8 cellular contexts compared by ENCODE assay signal in genomic region chr14:52067873-52068740, GRCh38. TPM values are rescaled to one million over a fixed set of nuclear protein-coding genes. Genes with fewer than 3 reads are reported as not detected.
DNase-seq lines count a peak whose midpoint lies in the region; ATAC-seq and TF ChIP-seq lines count a peak whose summit lies in the region.

No MANE protein-coding gene starts in this region.

- H3K36me3 ChIP-seq in parathyroid adenoma (ENCODE audit: control insufficient read depth, insufficient read depth, low read length), result no peaks in the 10 kb centered on the region

- H3K27me3 Mint-ChIP-seq in activated CD4-positive, alpha-beta T cell treated with anti-CD3 and anti-CD28 coated beads, Interleukin-2, amount 10 ng/mL, durations not matched to agents 7 days and 5 days, result peaks cover 74% of the 10 kb centered on the region
- peaks cover 42% of the 10 kb centered on the region for H3K27me3 Mint-ChIP-seq in activated CD8-positive, alpha-beta T cell treated with anti-CD3 and anti-CD28 coated beads for 36 hours
- peaks cover 12% of the 10 kb centered on the region for H3K27me3 Mint-ChIP-seq in glutamatergic neuron (ENCODE audit: unreplicated experiment)

- DNase-seq in activated CD4-positive, alpha-beta T cell treated with anti-CD3 and anti-CD28 coated beads, Interleukin-2, amount 10 ng/mL, durations not matched to agents 7 days and 5 days, result no peak
- DNase-seq in activated CD4-positive, alpha-beta T cell treated with anti-CD3 and anti-CD28 coated beads for 4 hours, result no peak
- DNase-seq in activated CD8-positive, alpha-beta T cell treated with anti-CD3 and anti-CD28 coated beads for 36 hours, result peak; percentile 28
- DNase-seq in glutamatergic neuron (peak; percentile 56), NCI-H2171 treated with DMSO at 0.1 percent for 48 hours (lab: John Stamatoyannopoulos, UW) (no peak)

- POLR2A ChIA-PET in activated CD4-positive, alpha-beta T cell treated with anti-CD3 and anti-CD28 coated beads, Interleukin-2, amount 10 ng/mL, durations not matched to agents 7 days and 5 days (lab: Charles Lee), result no interaction called here
- POLR2A ChIA-PET in activated CD8-positive, alpha-beta T cell treated with anti-CD3 and anti-CD28 coated beads for 36 hours (lab: Charles Lee), result interaction anchor here (0.9 kb wide), 1 partner anchor 8 kb away, joined by 3 read pairs; no protein-coding TSS in a partner anchor

- H3K27me3 ChIP-seq in parathyroid adenoma (ENCODE audit: control insufficient read depth, insufficient read depth, low read length), result no peaks in the 10 kb centered on the region

- H3K9me3 Mint-ChIP-seq in activated CD4-positive, alpha-beta T cell treated with anti-CD3 and anti-CD28 coated beads, Interleukin-2, amount 10 ng/mL, durations not matched to agents 7 days and 5 days, result no peaks in the 10 kb centered on the region
- H3K9me3 Mint-ChIP-seq in activated CD8-positive, alpha-beta T cell treated with anti-CD3 and anti-CD28 coated beads for 36 hours, result no peaks in the 10 kb centered on the region
- H3K9me3 Mint-ChIP-seq in glutamatergic neuron (ENCODE audit: unreplicated experiment), result no peaks in the 10 kb centered on the region

- peak overlapping the region; percentile 55 for H3K27ac ChIP-seq in parathyroid adenoma

- CTCF ChIA-PET in activated CD4-positive, alpha-beta T cell treated with anti-CD3 and anti-CD28 coated beads, Interleukin-2, amount 10 ng/mL, durations not matched to agents 7 days and 5 days (lab: Charles Lee), result interaction anchor here (1.6 kb wide), 1 partner anchor 15 kb away, joined by 3 read pairs; no protein-coding TSS in a partner anchor
- CTCF ChIA-PET in activated CD8-positive, alpha-beta T cell treated with anti-CD3 and anti-CD28 coated beads for 36 hours (lab: Charles Lee), result interaction anchor here (1.2 to 1.3 kb wide), 2 partner anchors 10 to 190 kb away, joined by 3 read pairs; no protein-coding TSS in a partner anchor

- H3K36me3 Mint-ChIP-seq in activated CD4-positive, alpha-beta T cell treated with anti-CD3 and anti-CD28 coated beads, Interleukin-2, amount 10 ng/mL, durations not matched to agents 7 days and 5 days (ENCODE audit: low read depth), result peaks cover 1% of the 10 kb centered on the region
- H3K36me3 Mint-ChIP-seq in activated CD8-positive, alpha-beta T cell treated with anti-CD3 and anti-CD28 coated beads for 36 hours (ENCODE audit: low read depth), result no peaks in the 10 kb centered on the region
- H3K36me3 Mint-ChIP-seq in glutamatergic neuron (ENCODE audit: unreplicated experiment), result no peaks in the 10 kb centered on the region

- no peak overlapping the region for H3K27ac Mint-ChIP-seq in activated CD4-positive, alpha-beta T cell treated with anti-CD3 and anti-CD28 coated beads, Interleukin-2, amount 10 ng/mL, durations not matched to agents 7 days and 5 days
- H3K27ac Mint-ChIP-seq in activated CD8-positive, alpha-beta T cell treated with anti-CD3 and anti-CD28 coated beads for 36 hours, result no peak overlapping the region
- no peak overlapping the region for H3K27ac Mint-ChIP-seq in glutamatergic neuron (ENCODE audit: unreplicated experiment)

- intact Hi-C loops in activated CD8-positive, alpha-beta T cell treated with anti-CD3 and anti-CD28 coated beads for 36 hours (cut with micrococcal nuclease), result no loop called here

- no peak overlapping the region for H3K9ac ChIP-seq in parathyroid adenoma

- H3K79me2 ChIP-seq in parathyroid adenoma, result peaks cover 2% of the 10 kb centered on the region

- H3K4me3 Mint-ChIP-seq in activated CD4-positive, alpha-beta T cell treated with anti-CD3 and anti-CD28 coated beads, Interleukin-2, amount 10 ng/mL, durations not matched to agents 7 days and 5 days, result peak overlapping the region; percentile 44
- H3K4me3 Mint-ChIP-seq in activated CD8-positive, alpha-beta T cell treated with anti-CD3 and anti-CD28 coated beads for 36 hours, result peak overlapping the region; percentile 66
- H3K4me3 Mint-ChIP-seq in glutamatergic neuron (ENCODE audit: unreplicated experiment), result peak overlapping the region; percentile 85

- ATAC-seq in activated CD8-positive, alpha-beta T cell treated with anti-CD3 and anti-CD28 coated beads for 36 hours, result peak; percentile 28
- ATAC-seq in GM18909 (IDR thresholded peaks at IDR 0.05; ENCODE audit: poor library complexity, unreplicated experiment) (no peak), HG02642 (IDR thresholded peaks at IDR 0.05; ENCODE audit: poor library complexity, unreplicated experiment) (no peak)

- peak overlapping the region; percentile 65 for H3K4me3 ChIP-seq in parathyroid adenoma (ENCODE audit: low read depth, low read length)

- H3K4me1 ChIP-seq in parathyroid adenoma, result peaks cover 34% of the 10 kb centered on the region

- H3K9me3 ChIP-seq in parathyroid adenoma (ENCODE audit: control insufficient read depth, low read length), result no peaks in the 10 kb centered on the region

- no peak for TF ChIP-seq CTCF in activated CD8-positive, alpha-beta T cell treated with anti-CD3 and anti-CD28 coated beads for 36 hours (IDR thresholded peaks at IDR 0.05)
- TF ChIP-seq CTCF in glutamatergic neuron (IDR thresholded peaks at IDR 0.05; ENCODE audit: partially characterized antibody, unreplicated experiment), result no peak
- no peak for TF ChIP-seq CTCF in parathyroid adenoma (IDR thresholded peaks at IDR 0.05)

- peak overlapping the region; percentile 91 for H3K4me2 ChIP-seq in parathyroid adenoma (ENCODE audit: low read length)

- H2AFZ ChIP-seq in parathyroid adenoma, result peak overlapping the region; percentile 91

- H3K4me1 Mint-ChIP-seq in activated CD4-positive, alpha-beta T cell treated with anti-CD3 and anti-CD28 coated beads, Interleukin-2, amount 10 ng/mL, durations not matched to agents 7 days and 5 days, result peaks cover 13% of the 10 kb centered on the region
- H3K4me1 Mint-ChIP-seq in activated CD8-positive, alpha-beta T cell treated with anti-CD3 and anti-CD28 coated beads for 36 hours (ENCODE audit: low read depth), result peaks cover 20% of the 10 kb centered on the region
- peaks cover 6% of the 10 kb centered on the region for H3K4me1 Mint-ChIP-seq in glutamatergic neuron (ENCODE audit: low read depth, unreplicated experiment)

RNA-seq across cellular contexts. Expression of gene NID2, which starts 0.8 kb away (rescaled TPM):
- under 1 TPM; 0.30 to 0.33 TPM for total RNA-seq in activated CD4-positive, alpha-beta T cell treated with anti-CD3 and anti-CD28 coated beads, Interleukin-2, amount 10 ng/mL, durations not matched to agents 7 days and 5 days
- total RNA-seq in activated CD8-positive, alpha-beta T cell treated with anti-CD3 and anti-CD28 coated beads for 36 hours, result under 1 TPM in 1 of 2 experiments, not detected in 1; 0.29 TPM
- 2.6 TPM for total RNA-seq in glutamatergic neuron (ENCODE audit: unreplicated experiment)

Comparison
In these comparisons a context has a peak if more than half of its experiments do, and no peak if none do; other contexts are left out.
1. DNase-seq: peak in activated CD8-positive, alpha-beta T cell treated with anti-CD3 and anti-CD28 coated beads for 36 hours (single experiment) and glutamatergic neuron (single experiment); none in activated CD4-positive, alpha-beta T cell treated with anti-CD3 and anti-CD28 coated beads, Interleukin-2, amount 10 ng/mL, durations not matched to agents 7 days and 5 days (single experiment), activated CD4-positive, alpha-beta T cell treated with anti-CD3 and anti-CD28 coated beads for 4 hours (0 of 2) and NCI-H2171 treated with DMSO at 0.1 percent for 48 hours (single experiment).
2. Peak in every context shown above with its lines, with median percentiles within 50 percentile points of each other: H3K4me3 Mint-ChIP-seq.